ENCODE assay signal across 15 cellular contexts in the genomic region with DNA sequence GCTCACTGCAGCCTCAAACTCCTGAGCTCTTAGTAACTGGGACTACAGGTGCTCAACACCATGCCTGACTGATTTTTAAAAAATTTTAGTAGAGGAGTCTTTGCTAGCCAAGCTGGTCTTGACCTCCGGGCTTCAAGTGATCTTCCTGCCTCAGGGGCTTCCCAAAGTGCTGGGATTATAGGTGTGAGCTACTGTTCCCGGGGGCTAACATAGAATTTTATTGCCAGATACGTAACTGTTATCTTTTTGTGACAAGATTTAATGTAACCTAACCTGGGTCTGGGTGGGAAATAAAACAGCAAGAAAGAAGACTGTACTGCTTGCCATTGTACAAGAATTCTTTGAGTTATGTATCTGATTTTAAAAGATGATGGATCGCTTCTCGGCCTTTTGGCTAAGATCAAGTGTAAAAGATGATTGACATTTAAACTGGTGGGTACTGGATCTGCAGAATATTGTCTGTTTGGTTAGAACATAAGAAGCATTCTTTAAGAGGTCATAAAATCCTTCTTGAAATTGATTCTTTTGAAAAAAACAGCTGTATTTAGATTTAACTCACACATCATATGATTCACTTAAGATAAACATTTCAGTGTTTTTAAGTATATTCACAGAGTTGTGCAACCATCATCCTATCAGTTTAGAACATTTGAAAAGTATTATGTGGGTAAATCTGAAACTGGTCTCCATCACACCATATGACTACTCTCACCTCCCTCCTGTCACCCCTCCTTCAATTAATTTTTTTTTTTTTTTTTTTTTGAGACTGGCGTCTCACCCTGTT. TPM values are rescaled to one million over a fixed set of nuclear protein-coding genes. Genes with fewer than 3 reads are reported as not detected.
A peak's percentile ranks its signal among the peaks of the same experiment; 100 is the strongest.
DNase-seq lines count a peak whose midpoint lies in the region; ATAC-seq and TF ChIP-seq lines count a peak whose summit lies in the region.
"Had no signal": no experiment of that assay in that cellular context is flagged by ENCODE, and none has a peak within 500 bp of the region (broad histone marks: within the 10 kb centered on the region; RNA-seq: fewer than 3 reads in every experiment).

No MANE protein-coding gene starts in this region.

- no peak for TF ChIP-seq CTCF in VCaP (conservative IDR thresholded peaks at IDR 0.05)

- DNase-seq in ELR (ENCODE audit: low read depth) (peak; percentile 58), fibroblast of the conjunctiva (ENCODE audit: low read depth) (peak; percentile 30), HT-29 (ENCODE audit: low spot score) (no peak), T1000 (lab: John Stamatoyannopoulos, UW) (no peak)
- DNase-seq in stimulated activated naive CD8-positive, alpha-beta T cell treated with anti-CD3 and anti-CD28 coated beads, Interleukin-15, Interleukin-2, amounts not matched to agents 100 U/mL and 50 U/mL, for 24 hours: no peak
- DNase-seq: activated CD4-positive, alpha-beta T cell treated with anti-CD3 and anti-CD28 coated beads, Interleukin-2, amount 50 U/mL, for 4 hours; caudate nucleus; COR-L47; glutamatergic neuron; NCI-H146; SJCRH30 had no signal

- peaks cover 77% of the 10 kb centered on the region for H3K79me2 ChIP-seq in ACC112 (ENCODE audit: control insufficient read depth, insufficient read depth, low read length, unreplicated experiment)

- peaks cover 33% of the 10 kb centered on the region for H3K4me1 ChIP-seq in ACC112 (ENCODE audit: control insufficient read depth, insufficient read depth, low read length, unreplicated experiment)

- H3K27ac ChIP-seq in ACC112 (ENCODE audit: low read depth, low read length): peak overlapping the region; percentile 89
- H3K27ac ChIP-seq in VCaP: 0 out of 2 replicates have a peak overlapping the region, but pooled peaks have one; percentile 16
- H3K27ac ChIP-seq: SJCRH30 had no signal

- ATAC-seq in GM21526 (IDR thresholded peaks at IDR 0.05; ENCODE audit: low FRiP score, unreplicated experiment): no peak
- ATAC-seq in stimulated activated naive CD8-positive, alpha-beta T cell treated with anti-CD3 and anti-CD28 coated beads, Interleukin-15, Interleukin-2, amounts not matched to agents 100 U/mL and 50 U/mL, for 24 hours: no peak
- ATAC-seq: activated naive CD4-positive, alpha-beta T cell treated with anti-CD3 and anti-CD28 coated beads, Interleukin-2, amount 50 U/mL, for 72 hours had no signal

- no peak overlapping the region for H2AFZ ChIP-seq in ACC112 (ENCODE audit: low read length, unreplicated experiment)

- peaks cover 25% of the 10 kb centered on the region for H3K36me3 ChIP-seq in ACC112 (ENCODE audit: insufficient read depth, low read length)

- H3K27me3 ChIP-seq in ACC112 (ENCODE audit: insufficient read depth, low read length): no peaks in the 10 kb centered on the region
- H3K27me3 ChIP-seq: SJCRH30 had no signal

- H3K4me3 ChIP-seq in ACC112 (ENCODE audit: low read depth, low read length): no peak overlapping the region; the same call in 1 of the 2 replicates
- H3K4me3 ChIP-seq: SJCRH30 had no signal

RNA-seq across cellular contexts. Expression of a gene that starts 21.6 kb away (rescaled TPM):
- 94.4 and 101 TPM in 2 replicates for total RNA-seq in HT-29 (2014; rRNA removed; shearing (Covaris generic))

RNA-seq across cellular contexts. Expression of a gene that starts 38.0 kb away (rescaled TPM):
- 324 and 325 TPM in 2 replicates for total RNA-seq in HT-29 (2014; rRNA removed; shearing (Covaris generic))

RNA-seq across cellular contexts. Expression of a gene that starts 58.5 kb away (rescaled TPM):
- 0.37 and 0.41 TPM in 2 replicates for total RNA-seq in HT-29 (2014; rRNA removed; shearing (Covaris generic))

Comparison
In these comparisons a context has a peak if more than half of its experiments do, and no peak if none do; other contexts are left out.
1. DNase-seq: peak in ELR (single experiment) and fibroblast of the conjunctiva (single experiment); none in HT-29 (single experiment), stimulated activated naive CD8-positive, alpha-beta T cell treated with anti-CD3 and anti-CD28 coated beads, Interleukin-15, Interleukin-2, amounts not matched to agents 100 U/mL and 50 U/mL, for 24 hours (single experiment) and T1000 (single experiment).